Comparison of ENCODE assay signal across 8 cellular contexts in the genomic region with DNA sequence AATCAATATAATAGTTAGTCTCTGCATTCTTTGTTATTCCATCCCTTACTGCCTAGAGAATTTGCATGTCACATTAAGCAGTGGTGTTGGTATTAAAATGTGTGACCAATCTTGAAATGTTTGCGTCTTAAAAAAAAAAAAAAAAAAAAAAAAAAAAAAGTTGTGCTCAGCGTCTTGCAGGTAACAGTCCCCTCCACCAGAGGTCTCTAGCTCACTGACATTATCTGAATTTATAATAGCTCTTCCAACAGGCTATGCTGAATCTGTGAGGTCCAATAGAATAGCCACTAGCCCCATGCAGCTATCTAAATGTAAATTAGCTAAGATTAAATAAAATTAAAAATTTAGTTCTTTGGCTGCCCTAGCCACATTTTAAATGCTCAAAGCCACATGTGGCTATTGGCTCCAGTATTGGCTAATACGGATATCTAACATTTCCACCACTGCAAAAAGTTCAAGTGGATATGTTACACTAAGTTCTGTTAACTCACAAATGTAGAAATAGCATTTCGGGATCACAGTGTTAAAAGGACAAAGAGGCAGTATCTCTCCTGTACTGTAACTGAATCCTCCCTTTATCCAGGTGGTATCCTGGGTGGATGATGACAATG. TPM values are rescaled to one million over a fixed set of nuclear protein-coding genes. Genes with fewer than 3 reads are reported as not detected.
DNase-seq lines count a peak whose midpoint lies in the region; ATAC-seq and TF ChIP-seq lines count a peak whose summit lies in the region.

No MANE protein-coding gene starts in this region.

- H3K9me2 ChIP-seq in SU-DHL-6 (replicated peaks; ENCODE audit: insufficient read depth, low read length) = no peaks in the 10 kb centered on the region

- peak; percentile 51 for ATAC-seq in GM21423 (IDR thresholded peaks at IDR 0.05; ENCODE audit: unreplicated experiment)
- ATAC-seq in GM21723 (IDR thresholded peaks at IDR 0.05; ENCODE audit: unreplicated experiment) = no peak

- H3K27me3 Mint-ChIP-seq in Calu3 (ENCODE audit: unreplicated experiment) = no peaks in the 10 kb centered on the region
- no peaks in the 10 kb centered on the region for H3K27me3 Mint-ChIP-seq in activated T-helper 2 cell treated with anti-CD3 and anti-CD28 coated beads, Interferon-gamma antibody, Interleukin-2, Interleukin-4, amounts not matched to agents 10 μg/mL and 5 μg/mL and 100 μg/mL, durations not matched to agents 14 hours and 24 hours and 36 hours (ENCODE audit: low read depth)

- no peaks in the 10 kb centered on the region for H3K9me3 ChIP-seq in SU-DHL-6 (ENCODE audit: insufficient read depth, low read length)
- H3K9me3 ChIP-seq in smooth muscle cell (replicated peaks; ENCODE audit: low read depth) = no peaks in the 10 kb centered on the region

- H3K36me3 Mint-ChIP-seq in Calu3 (ENCODE audit: insufficient read depth, unreplicated experiment) = peaks cover 6% of the 10 kb centered on the region
- H3K36me3 Mint-ChIP-seq in activated T-helper 2 cell treated with anti-CD3 and anti-CD28 coated beads, Interferon-gamma antibody, Interleukin-2, Interleukin-4, amounts not matched to agents 10 μg/mL and 5 μg/mL and 100 μg/mL, durations not matched to agents 14 hours and 24 hours and 36 hours (ENCODE audit: low read depth) = no peaks in the 10 kb centered on the region

- TF ChIP-seq CTCF in Calu3 (IDR thresholded peaks at IDR 0.05; ENCODE audit: unreplicated experiment) (peak; percentile 51), SU-DHL-6 (IDR thresholded peaks at IDR 0.05; ENCODE audit: insufficient read depth, low read length, poor library complexity, severe bottlenecking) (peak; percentile 67), smooth muscle cell (IDR thresholded peaks at IDR 0.05; ENCODE audit: borderline replicate concordance, insufficient read depth, poor library complexity, severe bottlenecking) (peak; percentile 57)

- H4K20me1 ChIP-seq in SU-DHL-6 (ENCODE audit: low read depth, low read length) (no peaks in the 10 kb centered on the region), smooth muscle cell (ENCODE audit: low read depth) (no peaks in the 10 kb centered on the region)

- peak; percentile 32 for DNase-seq in Calu3
- DNase-seq in NCI-H1417 (lab: John Stamatoyannopoulos, UW) = peak; percentile 46 to 79 (median 72)
- peak; percentile 15 for DNase-seq in foreskin melanocyte
- no peak for DNase-seq in smooth muscle cell (lab: John Stamatoyannopoulos, UW; ENCODE audit: unreplicated experiment)
- no peak for DNase-seq in activated T-helper 2 cell treated with anti-CD3 and anti-CD28 coated beads, Interferon-gamma antibody, Interleukin-2, Interleukin-4, amounts not matched to agents 10 μg/mL and 5 μg/mL and 100 μg/mL, durations not matched to agents 14 hours and 24 hours and 36 hours (ENCODE audit: low spot score)

- no peak overlapping the region for H2AFZ ChIP-seq in SU-DHL-6 (ENCODE audit: low read depth, low read length, severe bottlenecking)
- no peak overlapping the region for H2AFZ ChIP-seq in smooth muscle cell (ENCODE audit: low read depth)

- no peaks in the 10 kb centered on the region for H3K4me1 ChIP-seq in smooth muscle cell (ENCODE audit: low read depth)

- H3K27me3 ChIP-seq in SU-DHL-6 (ENCODE audit: low read length) (no peaks in the 10 kb centered on the region), smooth muscle cell (ENCODE audit: low read depth) (no peaks in the 10 kb centered on the region)

- H3K4me2 ChIP-seq in SU-DHL-6 (ENCODE audit: low read depth, low read length, poor library complexity, severe bottlenecking) (no peak overlapping the region), smooth muscle cell (no peak overlapping the region)

- BruUV-seq in Calu3 (replicated peaks; lab: Mats Ljungman, UMichigan) = no TSS peak

- no peak overlapping the region for H3K4me3 Mint-ChIP-seq in Calu3 (ENCODE audit: low read depth, unreplicated experiment)
- H3K4me3 Mint-ChIP-seq in activated T-helper 2 cell treated with anti-CD3 and anti-CD28 coated beads, Interferon-gamma antibody, Interleukin-2, Interleukin-4, amounts not matched to agents 10 μg/mL and 5 μg/mL and 100 μg/mL, durations not matched to agents 14 hours and 24 hours and 36 hours (ENCODE audit: low read depth) = no peak overlapping the region

- H3K4me1 Mint-ChIP-seq in Calu3 (ENCODE audit: low read depth, unreplicated experiment) = no peaks in the 10 kb centered on the region
- H3K4me1 Mint-ChIP-seq in activated T-helper 2 cell treated with anti-CD3 and anti-CD28 coated beads, Interferon-gamma antibody, Interleukin-2, Interleukin-4, amounts not matched to agents 10 μg/mL and 5 μg/mL and 100 μg/mL, durations not matched to agents 14 hours and 24 hours and 36 hours (ENCODE audit: low read depth) = no peaks in the 10 kb centered on the region

- H3K27ac ChIP-seq in SU-DHL-6 (ENCODE audit: low read depth, low read length) = no peak overlapping the region
- no peak overlapping the region for H3K27ac ChIP-seq in smooth muscle cell (ENCODE audit: low read depth)

- H3K79me2 ChIP-seq in SU-DHL-6 (ENCODE audit: insufficient read depth, low read length) (no peaks in the 10 kb centered on the region), smooth muscle cell (ENCODE audit: low read depth) (no peaks in the 10 kb centered on the region)

- H3K27ac Mint-ChIP-seq in Calu3 (ENCODE audit: unreplicated experiment) = no peak overlapping the region
- H3K27ac Mint-ChIP-seq in activated T-helper 2 cell treated with anti-CD3 and anti-CD28 coated beads, Interferon-gamma antibody, Interleukin-2, Interleukin-4, amounts not matched to agents 10 μg/mL and 5 μg/mL and 100 μg/mL, durations not matched to agents 14 hours and 24 hours and 36 hours = no peak overlapping the region

- H3F3A ChIP-seq in SU-DHL-6 (ENCODE audit: insufficient read depth) (no peaks in the 10 kb centered on the region), smooth muscle cell (ENCODE audit: low read depth) (no peaks in the 10 kb centered on the region)

- intact Hi-C loops in Calu3 (cut with micrococcal nuclease; ENCODE audit: unreplicated experiment) = loop anchor here (1.0 to 10.0 kb wide), 5 partner anchors 52 to 676 kb away; no protein-coding TSS in a partner anchor
- intact Hi-C loops in activated T-helper 2 cell treated with anti-CD3 and anti-CD28 coated beads, Interferon-gamma antibody, Interleukin-2, Interleukin-4, amounts not matched to agents 10 μg/mL and 5 μg/mL and 100 μg/mL, durations not matched to agents 14 hours and 24 hours and 36 hours (cut with micrococcal nuclease) = loop anchor here (1.0 kb wide), 1 partner anchor 52 kb away; no protein-coding TSS in a partner anchor

- H3K36me3 ChIP-seq in SU-DHL-6 (ENCODE audit: low read length) = no peaks in the 10 kb centered on the region
- H3K36me3 ChIP-seq in smooth muscle cell (ENCODE audit: low read depth) = no peaks in the 10 kb centered on the region

- 40% methylated on average over 4 of the region's 4 CpGs for WGBS in smooth muscle cell (ENCODE audit: low lambda C conversion rate)

- no peaks in the 10 kb centered on the region for H3K9me3 Mint-ChIP-seq in Calu3 (ENCODE audit: low read depth, unreplicated experiment)
- no peaks in the 10 kb centered on the region for H3K9me3 Mint-ChIP-seq in activated T-helper 2 cell treated with anti-CD3 and anti-CD28 coated beads, Interferon-gamma antibody, Interleukin-2, Interleukin-4, amounts not matched to agents 10 μg/mL and 5 μg/mL and 100 μg/mL, durations not matched to agents 14 hours and 24 hours and 36 hours

- H3K9ac ChIP-seq in SU-DHL-6 (ENCODE audit: low read length) = no peak overlapping the region
- no peak overlapping the region for H3K9ac ChIP-seq in smooth muscle cell (ENCODE audit: low read depth)

- CTCF ChIA-PET in Calu3 (lab: Charles Lee) = interaction anchor here (0.5 to 2.9 kb wide), 22 partner anchors 9 to 1446 kb away, joined by 3 to 53 read pairs (median 6); no protein-coding TSS in a partner anchor

- H3K4me3 ChIP-seq in SU-DHL-6 (ENCODE audit: insufficient read depth, low read length, poor library complexity, severe bottlenecking) (no peak overlapping the region), smooth muscle cell (no peak overlapping the region)

RNA-seq across cellular contexts. Expression of a gene that starts 28.7 kb away (rescaled TPM):
- 1.5 and 2.0 TPM in 2 replicates for total RNA-seq in Calu3 (2022)
- total RNA-seq in smooth muscle cell = not detected in 2 replicates
- not detected in 2 replicates for polyA plus RNA-seq in smooth muscle cell
- total RNA-seq in activated T-helper 2 cell treated with anti-CD3 and anti-CD28 coated beads, Interferon-gamma antibody, Interleukin-2, Interleukin-4, amounts not matched to agents 10 μg/mL and 5 μg/mL and 100 μg/mL, durations not matched to agents 14 hours and 24 hours and 36 hours = not detected in 2 replicates

RNA-seq across cellular contexts. Expression of a gene that starts 33.7 kb away (rescaled TPM):
- not detected in 2 replicates for total RNA-seq in Calu3 (2022)
- not detected in 2 replicates for total RNA-seq in smooth muscle cell
- not detected in 2 replicates for polyA plus RNA-seq in smooth muscle cell
- not detected in 2 replicates for total RNA-seq in activated T-helper 2 cell treated with anti-CD3 and anti-CD28 coated beads, Interferon-gamma antibody, Interleukin-2, Interleukin-4, amounts not matched to agents 10 μg/mL and 5 μg/mL and 100 μg/mL, durations not matched to agents 14 hours and 24 hours and 36 hours

Comparison
In these comparisons a context has a peak if more than half of its experiments do, and no peak if none do; other contexts are left out.
1. DNase-seq: peak in Calu3 (single experiment), NCI-H1417 (3 of 3) and foreskin melanocyte (single experiment); none in smooth muscle cell (single experiment) and activated T-helper 2 cell treated with anti-CD3 and anti-CD28 coated beads, Interferon-gamma antibody, Interleukin-2, Interleukin-4, amounts not matched to agents 10 μg/mL and 5 μg/mL and 100 μg/mL, durations not matched to agents 14 hours and 24 hours and 36 hours (single experiment).
2. Peak in every context shown above with its lines, with median percentiles within 50 percentile points of each other: CTCF ChIP-seq.